ENCODE assay signal across 11 cellular contexts in genomic region chr11:102488208-102488607, GRCh38.
DNase-seq lines count a peak whose midpoint lies in the region; ATAC-seq and FAIRE-seq lines count a peak whose summit lies in the region.
"Had no signal": no experiment of that assay in that cellular context is flagged by ENCODE, and none has a peak within 500 bp of the region (broad histone marks: within the 10 kb centered on the region; RNA-seq: fewer than 3 reads in every experiment).

No MANE protein-coding gene starts in this region.

- no peak for DNase-seq in GM18507 (ENCODE audit: extremely low spot score, insufficient read length, low read depth)
- no peak for DNase-seq in NCI-H446 (lab: John Stamatoyannopoulos, UW)
- DNase-seq in T-helper 1 cell = no peak
- no peak for DNase-seq in NCI-H1694 (lab: John Stamatoyannopoulos, UW)
- DNase-seq: activated CD8-positive, alpha-beta memory T cell treated with anti-CD3 and anti-CD28 coated beads, Interleukin-2, amount 50 U/mL, for 4 hours; C1 segment of cervical spinal cord; NCI-H1105 had no signal

- peak; percentile 33 for FAIRE-seq in GM18507 (lab: Jason Lieb, UNC)

- ATAC-seq in GM19438 (IDR thresholded peaks at IDR 0.05; ENCODE audit: low read depth, unreplicated experiment) = peak; percentile 73
- peak; percentile 73 for ATAC-seq in HG02840 (IDR thresholded peaks at IDR 0.05; ENCODE audit: low FRiP score, unreplicated experiment)
- peak; percentile 84 for ATAC-seq in HG03520 (IDR thresholded peaks at IDR 0.05; ENCODE audit: unreplicated experiment)
- no peak for ATAC-seq in GM18861 (IDR thresholded peaks at IDR 0.05; ENCODE audit: unreplicated experiment)
